Comparison of ENCODE assay signal across 7 cellular contexts in genomic region chr12:64514456-64514855, GRCh38.
"Had no signal": no experiment of that assay in that cellular context is flagged by ENCODE, and none has a peak within 500 bp of the region (broad histone marks: within the 10 kb centered on the region; RNA-seq: fewer than 3 reads in every experiment).

No MANE protein-coding gene starts in this region.

- H3K27ac Mint-ChIP-seq: HFFc6, IgD-negative memory B cell had no signal

- H3K36me3 ChIP-seq: HAP-1 had no signal

- H3K9me3 Mint-ChIP-seq: HFFc6, IgD-negative memory B cell had no signal

- H3K4me1 Mint-ChIP-seq: IgD-negative memory B cell had no signal

- H3K4me3 Mint-ChIP-seq: HFFc6, IgD-negative memory B cell had no signal

- H3K4me3 ChIP-seq: HAP-1 had no signal

- H3K9me3 ChIP-seq: HAP-1 had no signal

- ATAC-seq: HCT116, HepG2 had no signal

- FAIRE-seq: HepG2 had no signal

- DNase-seq: GOT3, H7, HFFc6 had no signal
